ENCODE assay signal across 8 cellular contexts in the genomic region with DNA sequence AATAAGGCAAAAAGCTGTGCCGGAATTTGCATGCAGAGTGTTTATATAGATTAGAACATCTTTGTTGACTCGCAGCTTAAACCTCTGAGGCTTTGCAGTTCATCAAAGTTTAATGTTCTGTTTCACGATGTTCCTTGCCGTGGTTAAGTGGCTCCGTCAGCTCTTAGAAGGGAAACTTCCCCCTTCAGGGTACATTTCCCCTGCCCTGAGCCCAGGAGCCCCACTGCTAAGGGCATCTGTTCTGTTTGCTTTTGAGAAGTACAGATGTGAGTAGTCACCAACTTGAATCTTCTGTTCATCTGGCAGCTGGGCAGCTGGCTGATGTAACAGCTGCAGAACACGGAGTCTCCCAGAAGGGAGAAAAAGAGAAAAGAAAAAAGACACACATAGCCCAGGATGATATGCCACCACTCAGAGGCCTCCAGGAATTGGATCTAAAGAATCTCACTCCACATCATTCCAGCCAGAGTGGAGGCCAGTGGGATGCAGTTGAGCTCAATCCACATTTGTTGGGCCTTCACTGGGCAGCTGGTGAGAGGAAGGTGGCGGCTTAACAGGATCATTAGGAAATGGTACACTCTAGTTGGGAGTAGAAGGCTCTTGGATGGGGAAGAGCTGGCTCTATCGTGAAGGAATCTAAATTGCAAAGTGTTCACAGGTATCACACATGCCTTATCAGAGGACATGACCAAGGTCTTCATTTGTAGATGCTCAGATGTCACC.
DNase-seq lines count a peak whose midpoint lies in the region; ATAC-seq and TF ChIP-seq lines count a peak whose summit lies in the region.

No MANE protein-coding gene starts in this region.

- H3K9me3 Mint-ChIP-seq in activated naive CD8-positive, alpha-beta T cell treated with anti-CD3 and anti-CD28 coated beads, Interleukin-2, amount 50 U/mL, for 24 hours, result no peaks in the 10 kb centered on the region
- peaks cover 4% of the 10 kb centered on the region for H3K9me3 Mint-ChIP-seq in mesothelial cell of epicardium
- H3K9me3 Mint-ChIP-seq in immature natural killer cell, result no peaks in the 10 kb centered on the region

- ATAC-seq in HG02610 (IDR thresholded peaks at IDR 0.05; ENCODE audit: unreplicated experiment) (peak; percentile 76), GM19324 (IDR thresholded peaks at IDR 0.05; ENCODE audit: low FRiP score, unreplicated experiment) (no peak)
- ATAC-seq in activated naive CD8-positive, alpha-beta T cell treated with anti-CD3 and anti-CD28 coated beads, Interleukin-2, amount 50 U/mL, for 24 hours, result peak; percentile 22

- TF ChIP-seq CTCF in mesothelial cell of epicardium (IDR thresholded peaks at IDR 0.05; ENCODE audit: unreplicated experiment), result no peak

- H3K27ac Mint-ChIP-seq in activated naive CD8-positive, alpha-beta T cell treated with anti-CD3 and anti-CD28 coated beads, Interleukin-2, amount 50 U/mL, for 24 hours, result peak overlapping the region; percentile 26
- H3K27ac Mint-ChIP-seq in mesothelial cell of epicardium (peak overlapping the region; percentile 66), immature natural killer cell (no peak overlapping the region)

- peaks cover 39% of the 10 kb centered on the region for H3K4me1 Mint-ChIP-seq in activated naive CD8-positive, alpha-beta T cell treated with anti-CD3 and anti-CD28 coated beads, Interleukin-2, amount 50 U/mL, for 24 hours
- peaks cover 39% of the 10 kb centered on the region for H3K4me1 Mint-ChIP-seq in mesothelial cell of epicardium
- peaks cover 2 to 10% of the 10 kb centered on the region in 2 donors for H3K4me1 Mint-ChIP-seq in immature natural killer cell

- H3K4me3 Mint-ChIP-seq in activated naive CD8-positive, alpha-beta T cell treated with anti-CD3 and anti-CD28 coated beads, Interleukin-2, amount 50 U/mL, for 24 hours, result no peak overlapping the region
- H3K4me3 Mint-ChIP-seq in mesothelial cell of epicardium, result no peak overlapping the region
- H3K4me3 Mint-ChIP-seq in immature natural killer cell, result no peak overlapping the region

- DNase-seq in EH (ENCODE audit: low read depth), result peak; percentile 72
- DNase-seq in activated naive CD8-positive, alpha-beta T cell treated with anti-CD3 and anti-CD28 coated beads, Interleukin-2, amount 50 U/mL, for 24 hours, result no peak
- DNase-seq in mesothelial cell of epicardium (ENCODE audit: low spot score in 2 of 2, unreplicated experiment in 2 of 2), result no peak
- DNase-seq in NCI-H446 (lab: John Stamatoyannopoulos, UW), result no peak
- DNase-seq in ACHN, result no peak
- DNase-seq in immature natural killer cell, result no peak

- H3K36me3 Mint-ChIP-seq in activated naive CD8-positive, alpha-beta T cell treated with anti-CD3 and anti-CD28 coated beads, Interleukin-2, amount 50 U/mL, for 24 hours (ENCODE audit: low read depth), result peaks cover 2% of the 10 kb centered on the region
- no peaks in the 10 kb centered on the region for H3K36me3 Mint-ChIP-seq in mesothelial cell of epicardium
- no peaks in the 10 kb centered on the region for H3K36me3 Mint-ChIP-seq in immature natural killer cell

- in situ Hi-C loops in ACHN (cut with HindIII; ENCODE audit: low pct_ligation_motif_present, low pct_unique_long_range_greater_than_20kb, low sequenced_read_pairs), result no loop called here

- peaks cover 3% of the 10 kb centered on the region for H3K27me3 Mint-ChIP-seq in activated naive CD8-positive, alpha-beta T cell treated with anti-CD3 and anti-CD28 coated beads, Interleukin-2, amount 50 U/mL, for 24 hours
- no peaks in the 10 kb centered on the region for H3K27me3 Mint-ChIP-seq in mesothelial cell of epicardium (ENCODE audit: low read depth)
- peaks cover 4 to 5% (median 4%) of the 10 kb centered on the region in 3 donors for H3K27me3 Mint-ChIP-seq in immature natural killer cell (ENCODE audit: low read depth in 3 of 3)

Comparison
In these comparisons a context has a peak if more than half of its experiments do, and no peak if none do; other contexts are left out.
1. H3K27ac Mint-ChIP-seq: peak in activated naive CD8-positive, alpha-beta T cell treated with anti-CD3 and anti-CD28 coated beads, Interleukin-2, amount 50 U/mL, for 24 hours (single experiment) and mesothelial cell of epicardium (single experiment); none in immature natural killer cell (0 of 6).